Comparison of ENCODE assay signal across 8 cellular contexts in the genomic region with DNA sequence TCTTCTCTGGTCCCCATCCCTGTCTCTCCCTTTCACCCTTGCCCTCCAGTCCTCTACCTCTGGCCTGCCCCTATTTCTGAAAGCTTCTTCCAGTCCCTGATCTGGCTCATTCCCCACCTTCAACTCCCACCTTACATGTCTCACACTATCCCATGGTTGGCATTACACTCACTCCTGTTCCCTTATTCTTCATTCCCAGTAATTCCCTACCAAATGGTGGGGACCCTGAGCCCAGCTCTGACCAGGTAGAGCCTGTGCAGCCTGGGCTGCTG. TPM values are rescaled to one million over a fixed set of nuclear protein-coding genes. Genes with fewer than 3 reads are reported as not detected.
DNase-seq lines count a peak whose midpoint lies in the region; ATAC-seq and TF ChIP-seq lines count a peak whose summit lies in the region.

No MANE protein-coding gene starts in this region.

- DNase-seq in AG04449 (ENCODE audit: low read depth, low spot score) (no peak), HCT116 (ENCODE audit: low read depth, low spot score) (no peak), breast epithelium (ENCODE audit: low spot score in 2 of 2) (no peak), DMS53 (lab: John Stamatoyannopoulos, UW) (no peak), spleen (no peak)
- no peak for DNase-seq in naive thymus-derived CD4-positive, alpha-beta T cell

- peaks cover 0 to 9% (median 0%) of the 10 kb centered on the region in 5 donors for H3K27me3 Mint-ChIP-seq in naive thymus-derived CD4-positive, alpha-beta T cell

- H3K4me3 Mint-ChIP-seq in naive thymus-derived CD4-positive, alpha-beta T cell, result peak overlapping the region; percentile 80 to 95 (median 88)

- peaks cover 0 to 4% (median 0%) of the 10 kb centered on the region in 11 donors for H3K9me3 Mint-ChIP-seq in naive thymus-derived CD4-positive, alpha-beta T cell

- no peaks in the 10 kb centered on the region for H3K79me2 ChIP-seq in HCT116 (ENCODE audit: insufficient read depth, low read length)

- H3K27me3 ChIP-seq in HCT116 (ENCODE audit: insufficient read depth, low read length) (no peaks in the 10 kb centered on the region), breast epithelium (no peaks in the 10 kb centered on the region), spleen (replicated peaks in 1 of 7) (no peaks in the 10 kb centered on the region)
- no peaks in the 10 kb centered on the region for H3K27me3 ChIP-seq in naive thymus-derived CD4-positive, alpha-beta T cell (ENCODE audit: control insufficient read depth in 2 of 2, insufficient read depth in 2 of 2, low read length in 2 of 2)

- peak overlapping the region; percentile 63 for H3K4me3 ChIP-seq in AG04449 (ENCODE audit: low read depth, low read length)
- H3K4me3 ChIP-seq in HCT116 (replicated peaks in 1 of 2; ENCODE audit: low read depth in 1 of 2, low read length in 2 of 2), result peak overlapping the region; percentile 66 to 77
- H3K4me3 ChIP-seq in breast epithelium, result peak overlapping the region in 2 of 3 donors; percentile 77 to 92
- H3K4me3 ChIP-seq in naive thymus-derived CD4-positive, alpha-beta T cell (ENCODE audit: low read length), result no peak overlapping the region
- H3K4me3 ChIP-seq in spleen, result peak overlapping the region in 2 of 8 donors; percentile 71 to 86

- TSS peak; percentile 33 for BruUV-seq in HCT116 (replicated peaks; lab: Mats Ljungman, UMichigan)

- peaks cover 11 to 33% (median 13%) of the 10 kb centered on the region in 7 donors for H3K4me1 Mint-ChIP-seq in naive thymus-derived CD4-positive, alpha-beta T cell

- H3K27ac ChIP-seq in HCT116 (ENCODE audit: low read depth, low read length), result no peak overlapping the region
- peak overlapping the region in 1 of 2 donors; percentile 92 for H3K27ac ChIP-seq in breast epithelium
- no peak overlapping the region for H3K27ac ChIP-seq in naive thymus-derived CD4-positive, alpha-beta T cell (ENCODE audit: low read depth, low read length)
- H3K27ac ChIP-seq in spleen, result no peak overlapping the region

- no peak for TF ChIP-seq POLR2A in HCT116 (IDR thresholded peaks at IDR 0.05; ENCODE audit: borderline replicate concordance, extremely low read depth, insufficient read depth, insufficient read length)
- TF ChIP-seq POLR2A in breast epithelium (IDR thresholded peaks at IDR 0.05), result no peak
- no peak for TF ChIP-seq POLR2A in spleen (IDR thresholded peaks at IDR 0.05)

- TF ChIP-seq RAD21 in HCT116 (IDR thresholded peaks at IDR 0.05; ENCODE audit: low read depth), result no peak

- H3K9me2 ChIP-seq in HCT116 (ENCODE audit: insufficient read depth), result no peaks in the 10 kb centered on the region

- intact Hi-C loops in HCT116 (cut with micrococcal nuclease), result no loop called here
- intact Hi-C loops in breast epithelium (cut with DNase I; ENCODE audit: low total_unique reads), result no loop called here
- intact Hi-C loops in naive thymus-derived CD4-positive, alpha-beta T cell (cut with micrococcal nuclease), result loop anchor here in 1 of 2 donors (5.0 kb wide), 1 partner anchor 567 kb away; a partner anchor contains a TSS
- intact Hi-C loops in spleen (cut with DNase I; ENCODE audit: low total_unique reads), result no loop called here

- TF ChIP-seq CTCF in AG04449 (IDR thresholded peaks at IDR 0.05; ENCODE audit: insufficient read depth, low read length, missing control alignments) (no peak), HCT116 (IDR thresholded peaks at IDR 0.05 in 2 of 3, conservative IDR thresholded peaks at IDR 0.05 in 1 of 3; ENCODE audit: borderline replicate concordance in 1 of 3, insufficient read depth in 1 of 3, low read depth in 2 of 3, low read length in 2 of 3) (no peak), breast epithelium (IDR thresholded peaks at IDR 0.05) (no peak), spleen (IDR thresholded peaks at IDR 0.05 in 8 of 11, conservative IDR thresholded peaks at IDR 0.05 in 3 of 11) (no peak)

- H2AFZ ChIP-seq in HCT116 (ENCODE audit: low read depth, low read length, poor library complexity, severe bottlenecking), result no peak overlapping the region

- peak overlapping the region; percentile 90 for H3K4me2 ChIP-seq in HCT116 (ENCODE audit: low read length)

- ATAC-seq in HCT116 (no peak), GM19467 (IDR thresholded peaks at IDR 0.05; ENCODE audit: unreplicated experiment) (no peak), GM18502 (IDR thresholded peaks at IDR 0.05; ENCODE audit: poor library complexity, unreplicated experiment) (no peak)
- no peak for ATAC-seq in naive thymus-derived CD4-positive, alpha-beta T cell

- peaks cover 0 to 8% (median 3%) of the 10 kb centered on the region in 5 donors for H3K36me3 Mint-ChIP-seq in naive thymus-derived CD4-positive, alpha-beta T cell

- peak overlapping the region; percentile 77 for H3K9ac ChIP-seq in HCT116 (ENCODE audit: low read length)

- POLR2A ChIA-PET in AG04449 (lab: Yijun Ruan, JAX), result no interaction called here
- POLR2A ChIA-PET in HCT116 (lab: Charles Lee), result no interaction called here
- POLR2A ChIA-PET in naive thymus-derived CD4-positive, alpha-beta T cell (lab: Charles Lee), result interaction anchor here (0.6 to 1.2 kb wide), 2 partner anchors 34 to 1699 kb away, joined by 3 to 5 read pairs; a partner anchor contains a TSS

- H3K4me1 ChIP-seq in HCT116 (ENCODE audit: control insufficient read depth in 1 of 2, insufficient read depth in 2 of 2, low read length in 2 of 2) (peaks cover 15 to 50% of the 10 kb centered on the region in 2 experiments), breast epithelium (no peaks in the 10 kb centered on the region), spleen (peaks cover 0 to 64% (median 33%) of the 10 kb centered on the region in 6 donors)
- peaks cover 0 to 4% of the 10 kb centered on the region in 2 donors for H3K4me1 ChIP-seq in naive thymus-derived CD4-positive, alpha-beta T cell (ENCODE audit: control insufficient read depth in 2 of 2, insufficient read depth in 2 of 2, low read length in 2 of 2)

- RAD21 ChIA-PET in HCT116 (lab: Charles Lee; ENCODE audit: low non-redundant PET in 1 of 2, low total read pairs in 2 of 2, uncharacterized antibody in 2 of 2, unreplicated experiment in 2 of 2), result no interaction called here

- H3K9me3 ChIP-seq in HCT116 (ENCODE audit: control insufficient read depth in 1 of 2, insufficient read depth in 1 of 2, low read depth in 1 of 2, low read length in 2 of 2) (no peaks in the 10 kb centered on the region), breast epithelium (no peaks in the 10 kb centered on the region), spleen (no peaks in the 10 kb centered on the region)
- no peaks in the 10 kb centered on the region for H3K9me3 ChIP-seq in naive thymus-derived CD4-positive, alpha-beta T cell (ENCODE audit: control insufficient read depth in 2 of 3, low read length in 3 of 3)

- H3K36me3 ChIP-seq in HCT116 (ENCODE audit: control insufficient read depth in 1 of 2, insufficient read depth in 2 of 2, low read length in 2 of 2), result no peaks in the 10 kb centered on the region
- peaks cover 5% of the 10 kb centered on the region for H3K36me3 ChIP-seq in breast epithelium
- H3K36me3 ChIP-seq in naive thymus-derived CD4-positive, alpha-beta T cell (ENCODE audit: control insufficient read depth in 2 of 3, insufficient read depth in 3 of 3, low read length in 3 of 3), result peaks cover 0 to 12% (median 0%) of the 10 kb centered on the region in 3 experiments
- H3K36me3 ChIP-seq in spleen, result peaks cover 0 to 50% (median 14%) of the 10 kb centered on the region in 6 donors

- CTCF ChIA-PET in AG04449 (lab: Yijun Ruan, JAX), result interaction anchor here (1.0 to 2.4 kb wide), 4 partner anchors 10 to 398 kb away, joined by 3 to 10 read pairs (median 6); no protein-coding TSS in a partner anchor
- CTCF ChIA-PET in HCT116 (lab: Charles Lee), result interaction anchor here (1.7 to 2.0 kb wide), 2 partner anchors 14 to 520 kb away, joined by 4 to 7 read pairs; no protein-coding TSS in a partner anchor
- CTCF ChIA-PET in naive thymus-derived CD4-positive, alpha-beta T cell (lab: Charles Lee), result interaction anchor here (1.0 kb wide), 1 partner anchor 398 kb away, joined by 4 read pairs; no protein-coding TSS in a partner anchor

- peak overlapping the region in 8 of 9 donors; percentile 16 to 96 (median 68) for H3K27ac Mint-ChIP-seq in naive thymus-derived CD4-positive, alpha-beta T cell

- no peaks in the 10 kb centered on the region for H4K20me1 ChIP-seq in HCT116 (ENCODE audit: insufficient read depth)

TF ChIP-seq in HCT116, 20 proteins besides CTCF, POLR2A, EP300 and RAD21 (continues in another document):
- TF ChIP-seq POLR2AphosphoS5 (IDR thresholded peaks at IDR 0.05; ENCODE audit: low read depth, low read length) (no peak), EZH2phosphoT487 (IDR thresholded peaks at IDR 0.05; ENCODE audit: borderline replicate concordance) (no peak), CEBPB (IDR thresholded peaks at IDR 0.05; ENCODE audit: low read depth) (no peak), EGR1 (IDR thresholded peaks at IDR 0.05; ENCODE audit: low read depth) (no peak), TCF7L2 (IDR thresholded peaks at IDR 0.05; ENCODE audit: borderline replicate concordance, extremely low read depth, insufficient read depth, insufficient read length) (no peak)
- TF ChIP-seq, protein P1, sequence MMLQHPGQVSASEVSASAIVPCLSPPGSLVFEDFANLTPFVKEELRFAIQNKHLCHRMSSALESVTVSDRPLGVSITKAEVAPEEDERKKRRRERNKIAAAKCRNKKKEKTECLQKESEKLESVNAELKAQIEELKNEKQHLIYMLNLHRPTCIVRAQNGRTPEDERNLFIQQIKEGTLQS (IDR thresholded peaks at IDR 0.05), result no peak

RNA-seq across cellular contexts. Expression of a gene that starts 6.4 kb away (rescaled TPM):
- total RNA-seq in HCT116 (2021; ENCODE audit: unreplicated experiment) (7.1 TPM), breast epithelium (1 to 10 TPM; 4.7 to 8.0 (median 4.9) TPM), spleen (10 to 100 TPM in 1 of 7 donors, 1 to 10 TPM in 6; 4.8 to 10.6 (median 7.4) TPM)
- 7.8 and 8.3 TPM in 2 replicates for polyA plus RNA-seq in HCT116 (2012)
- 10 to 100 TPM in 2 of 5 experiments, 1 to 10 TPM in 3; 1.2 to 41.4 (median 1.5) TPM for total RNA-seq in naive thymus-derived CD4-positive, alpha-beta T cell
- under 1 TPM; 0.04 to 0.44 TPM for polyA plus RNA-seq in naive thymus-derived CD4-positive, alpha-beta T cell
- polyA plus RNA-seq in spleen, result 1 to 10 TPM; 2.0 to 3.0 (median 2.6) TPM

RNA-seq across cellular contexts. Expression of a gene that starts 33.6 kb away (rescaled TPM):
- total RNA-seq in HCT116 (2021; ENCODE audit: unreplicated experiment) (25.1 TPM), breast epithelium (10 to 100 TPM in 2 of 3 donors, 1 to 10 TPM in 1; 7.4 to 16.1 (median 15.8) TPM), spleen (10 to 100 TPM; 10.0 to 20.4 (median 14.2) TPM)
- 19.5 and 26.5 TPM in 2 replicates for polyA plus RNA-seq in HCT116 (2012)
- total RNA-seq in naive thymus-derived CD4-positive, alpha-beta T cell, result 10 to 100 TPM in 4 of 5 experiments, 1 to 10 TPM in 1; 8.6 to 21.3 (median 16.1) TPM
- 10 to 100 TPM; 27.9 to 34.5 TPM for polyA plus RNA-seq in naive thymus-derived CD4-positive, alpha-beta T cell
- 10 to 100 TPM; 13.3 to 15.2 (median 15.0) TPM for polyA plus RNA-seq in spleen
